Comparison of ENCODE assay signal across 10 cellular contexts in the genomic region with DNA sequence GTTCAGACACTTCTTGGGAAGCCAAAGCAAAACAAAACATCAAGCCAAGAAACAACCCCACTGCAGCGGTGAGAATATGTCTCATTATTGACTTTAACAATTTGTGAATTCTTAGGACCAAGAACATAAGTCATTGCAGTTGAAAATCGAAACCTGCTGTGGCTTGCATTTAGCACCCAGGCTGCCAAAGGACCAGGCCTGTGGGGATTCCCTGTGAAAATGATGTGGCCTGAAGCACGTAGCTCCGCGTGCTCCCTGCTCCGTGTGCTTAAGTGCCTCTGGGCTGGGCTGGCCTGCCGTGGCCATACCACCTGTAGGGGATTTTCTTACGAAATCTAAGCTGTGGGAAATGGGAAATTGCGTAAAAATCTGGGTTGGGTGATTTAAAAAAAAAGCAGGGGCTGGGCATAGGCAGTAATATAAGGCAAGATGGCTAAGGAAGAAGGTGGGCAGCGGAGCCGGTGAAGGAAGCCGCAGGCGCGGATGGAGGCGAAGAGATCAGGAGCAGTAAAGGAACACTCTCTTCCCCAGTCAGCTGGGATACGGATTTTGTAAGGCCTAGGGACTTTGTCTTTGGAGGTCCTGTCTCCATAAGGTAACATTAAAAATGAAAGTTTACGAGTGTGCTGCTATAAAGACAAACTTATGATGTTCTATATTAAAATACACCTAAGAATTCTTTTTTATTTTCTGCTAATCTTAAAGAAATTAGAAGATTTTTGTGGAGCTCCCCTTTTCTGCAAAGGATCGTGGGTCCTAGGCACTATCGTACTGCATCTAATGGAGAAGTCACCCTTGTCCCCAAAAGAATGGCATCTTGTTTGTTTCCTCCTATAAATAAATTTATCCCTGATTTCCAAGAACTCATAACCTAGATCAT.
DNase-seq lines count a peak whose midpoint lies in the region; ATAC-seq and TF ChIP-seq lines count a peak whose summit lies in the region.
"Had no signal": no experiment of that assay in that cellular context is flagged by ENCODE, and none has a peak within 500 bp of the region (broad histone marks: within the 10 kb centered on the region; RNA-seq: fewer than 3 reads in every experiment).

No MANE protein-coding gene starts in this region.

- DNase-seq in thyroid gland (no peak), NCI-H1417 (lab: John Stamatoyannopoulos, UW) (no peak), SK-N-DZ (ENCODE audit: low spot score) (no peak)
- DNase-seq: lower lobe of right lung, small intestine had no signal

- H3K9me3 Mint-ChIP-seq in stimulated activated memory B cell treated with anti-CD40 and anti-IgM and Interleukin-4, amounts not matched to agents 10 μg/mL and 1 μg/mL and 100 μg/mL, for 72 hours = no peaks in the 10 kb centered on the region
- H3K9me3 Mint-ChIP-seq: activated T-helper 1 cell treated with anti-CD3 and anti-CD28 coated beads, Interleukin-12 subunit alpha, Interleukin-12 subunit beta, Interleukin-2, Interleukin-4 antibody, amounts not matched to agents 30 ng/mL and 10 ng/mL and 1 ng/mL, durations not matched to agents 14 hours and 24 hours and 36 hours had no signal

- no peaks in the 10 kb centered on the region for H3K36me3 ChIP-seq in KMS-11 (ENCODE audit: insufficient read depth)
- H3K36me3 ChIP-seq in thyroid gland = no peaks in the 10 kb centered on the region
- H3K36me3 ChIP-seq: lower lobe of right lung had no signal

- H2AFZ ChIP-seq in KMS-11 (ENCODE audit: low read depth) = peak overlapping the region; percentile 3; the same call in 1 of the 2 replicates

- peaks cover 11% of the 10 kb centered on the region for H3K4me1 Mint-ChIP-seq in stimulated activated memory B cell treated with anti-CD40 and anti-IgM and Interleukin-4, amounts not matched to agents 10 μg/mL and 1 μg/mL and 100 μg/mL, for 72 hours

- 89 to 95% methylated on average over 19 of the region's 19 CpGs for WGBS in thyroid gland, 2 donors

- H4K20me1 ChIP-seq in KMS-11 (ENCODE audit: insufficient read depth) = no peaks in the 10 kb centered on the region

- H3K4me3 ChIP-seq in KMS-11 (IDR thresholded peaks at IDR 0.05; ENCODE audit: insufficient read depth, low read depth, low read length) (no peak overlapping the region), thyroid gland (replicated peaks in 1 of 3) (no peak overlapping the region)
- H3K4me3 ChIP-seq: lower lobe of right lung had no signal

- intact Hi-C loops in thyroid gland (cut with DNase I) = no loop called here

- TF ChIP-seq CTCF in KMS-11 (conservative IDR thresholded peaks at IDR 0.05; ENCODE audit: low read depth, low read length) (no peak), thyroid gland (IDR thresholded peaks at IDR 0.05) (no peak)

- peaks cover 25% of the 10 kb centered on the region for H3K4me1 ChIP-seq in KMS-11 (ENCODE audit: low read depth, poor library complexity, severe bottlenecking)
- H3K4me1 ChIP-seq in thyroid gland = peaks cover 14 to 18% of the 10 kb centered on the region in 2 donors
- H3K4me1 ChIP-seq: lower lobe of right lung had no signal

- H3K27ac ChIP-seq in KMS-11 (peak overlapping the region; percentile 67), thyroid gland (no peak overlapping the region)
- H3K27ac ChIP-seq: lower lobe of right lung had no signal

- 0 out of 2 replicates have a peak overlapping the region, but pooled peaks have one; percentile 7 for H3K9ac ChIP-seq in KMS-11

- H3K9me3 ChIP-seq in thyroid gland = no peaks in the 10 kb centered on the region
- H3K9me3 ChIP-seq: lower lobe of right lung had no signal

- H3K27ac Mint-ChIP-seq in stimulated activated memory B cell treated with anti-CD40 and anti-IgM and Interleukin-4, amounts not matched to agents 10 μg/mL and 1 μg/mL and 100 μg/mL, for 72 hours = peak overlapping the region; percentile 23
- H3K27ac Mint-ChIP-seq: activated T-helper 1 cell treated with anti-CD3 and anti-CD28 coated beads, Interleukin-12 subunit alpha, Interleukin-12 subunit beta, Interleukin-2, Interleukin-4 antibody, amounts not matched to agents 30 ng/mL and 10 ng/mL and 1 ng/mL, durations not matched to agents 14 hours and 24 hours and 36 hours had no signal

- H3K79me2 ChIP-seq in KMS-11 (ENCODE audit: insufficient read depth, low read depth) = no peaks in the 10 kb centered on the region

- no peaks in the 10 kb centered on the region for H3K36me3 Mint-ChIP-seq in stimulated activated memory B cell treated with anti-CD40 and anti-IgM and Interleukin-4, amounts not matched to agents 10 μg/mL and 1 μg/mL and 100 μg/mL, for 72 hours

- peak; percentile 86 for ATAC-seq in GM19324 (IDR thresholded peaks at IDR 0.05; ENCODE audit: low FRiP score, unreplicated experiment)
- peak; percentile 84 for ATAC-seq in HG02642 (IDR thresholded peaks at IDR 0.05; ENCODE audit: poor library complexity, unreplicated experiment)
- peak; percentile 75 for ATAC-seq in stimulated activated memory B cell treated with anti-CD40 and anti-IgM and Interleukin-4, amounts not matched to agents 10 μg/mL and 1 μg/mL and 100 μg/mL, for 72 hours
- ATAC-seq: lower lobe of right lung had no signal

- H3K27me3 Mint-ChIP-seq in stimulated activated memory B cell treated with anti-CD40 and anti-IgM and Interleukin-4, amounts not matched to agents 10 μg/mL and 1 μg/mL and 100 μg/mL, for 72 hours = peaks cover 9% of the 10 kb centered on the region

- H3K4me2 ChIP-seq in KMS-11 = peak overlapping the region; percentile 28; the same call in 1 of the 2 replicates

- no peaks in the 10 kb centered on the region for H3K27me3 ChIP-seq in KMS-11 (ENCODE audit: insufficient read depth, low read depth)
- H3K27me3 ChIP-seq in thyroid gland = no peaks in the 10 kb centered on the region

- H3K4me3 Mint-ChIP-seq in stimulated activated memory B cell treated with anti-CD40 and anti-IgM and Interleukin-4, amounts not matched to agents 10 μg/mL and 1 μg/mL and 100 μg/mL, for 72 hours = peak overlapping the region; percentile 14
- H3K4me3 Mint-ChIP-seq: activated T-helper 1 cell treated with anti-CD3 and anti-CD28 coated beads, Interleukin-12 subunit alpha, Interleukin-12 subunit beta, Interleukin-2, Interleukin-4 antibody, amounts not matched to agents 30 ng/mL and 10 ng/mL and 1 ng/mL, durations not matched to agents 14 hours and 24 hours and 36 hours had no signal

- TF ChIP-seq POLR2A in thyroid gland (IDR thresholded peaks at IDR 0.05) = no peak
